In genomic region chr5:116409591-116410296, GRCh38 we compare ENCODE assay signal across 22 cellular contexts.
DNase-seq lines count a peak whose midpoint lies in the region; ATAC-seq and TF ChIP-seq lines count a peak whose summit lies in the region.
"Had no signal": no experiment of that assay in that cellular context is flagged by ENCODE, and none has a peak within 500 bp of the region (broad histone marks: within the 10 kb centered on the region; RNA-seq: fewer than 3 reads in every experiment).

No MANE protein-coding gene starts in this region.

- H3K4me1 ChIP-seq in Peyer's patch = no peaks in the 10 kb centered on the region
- H3K4me1 ChIP-seq: BLaER1 treated with 17β-estradiol and CSF1 and Interleukin-3, amounts not matched to agents 10 nM and 100 nM; HAP-1; SJSA1 had no signal

- H3K27me3 ChIP-seq in Peyer's patch = no peaks in the 10 kb centered on the region
- H3K27me3 ChIP-seq: BLaER1 treated with 17β-estradiol and CSF1 and Interleukin-3, amounts not matched to agents 10 nM and 100 nM; SJSA1 had no signal

- H3K27ac Mint-ChIP-seq in nephron = peak overlapping the region in 2 of 3 experiments; percentile 98
- H3K27ac Mint-ChIP-seq: CD8-positive, alpha-beta T cell; GM23338 had no signal

- peaks cover 60% of the 10 kb centered on the region for H3K4me1 Mint-ChIP-seq in nephron

- H3K36me3 Mint-ChIP-seq in nephron (ENCODE audit: low read depth) = no peaks in the 10 kb centered on the region

- H3K4me3 Mint-ChIP-seq in nephron = no peak overlapping the region
- H3K4me3 Mint-ChIP-seq: CD8-positive, alpha-beta T cell; GM23338 had no signal

- H3K9me3 ChIP-seq in Peyer's patch = no peaks in the 10 kb centered on the region
- H3K9me3 ChIP-seq: HAP-1, SJSA1 had no signal

- no peaks in the 10 kb centered on the region for H3K36me3 ChIP-seq in Peyer's patch
- H3K36me3 ChIP-seq: HAP-1, SJSA1 had no signal

- H3K27me3 Mint-ChIP-seq in nephron (ENCODE audit: low read depth) = no peaks in the 10 kb centered on the region

- no peak overlapping the region for H3K27ac ChIP-seq in Peyer's patch
- H3K27ac ChIP-seq: 22Rv1; BLaER1 treated with 17β-estradiol and CSF1 and Interleukin-3, amounts not matched to agents 10 nM and 100 nM; SJSA1 had no signal

- H3K9me3 Mint-ChIP-seq in nephron = no peaks in the 10 kb centered on the region
- H3K9me3 Mint-ChIP-seq: CD8-positive, alpha-beta T cell; GM23338 had no signal

- TF ChIP-seq CTCF in nephron (IDR thresholded peaks at IDR 0.05; ENCODE audit: unreplicated experiment in 3 of 3) (no peak), Peyer's patch (IDR thresholded peaks at IDR 0.05) (no peak)

- H3K4me3 ChIP-seq in Peyer's patch = no peak overlapping the region
- H3K4me3 ChIP-seq: BLaER1 treated with 17β-estradiol and CSF1 and Interleukin-3, amounts not matched to agents 10 nM and 100 nM; GM23338; HAP-1; SJSA1 had no signal

- TF ChIP-seq POLR2A in Peyer's patch (IDR thresholded peaks at IDR 0.05) = no peak

- no peak for ATAC-seq in GM21381 (IDR thresholded peaks at IDR 0.05; ENCODE audit: unreplicated experiment)
- ATAC-seq: CD8-positive, alpha-beta T cell; GM23338 had no signal

- peak; percentile 58 for DNase-seq in DMS 273 (lab: John Stamatoyannopoulos, UW; ENCODE audit: unreplicated experiment)
- no peak for DNase-seq in DMS 273 treated with DMSO at 0.1 percent for 48 hours (lab: John Stamatoyannopoulos, UW)
- peak; percentile 67 for DNase-seq in NCI-H1105 (lab: John Stamatoyannopoulos, UW)
- peak; percentile 89 for DNase-seq in RPMI8226
- DNase-seq in Peyer's patch = no peak
- no peak for DNase-seq in NCI-H2081 treated with DMSO at 0.1 percent for 48 hours (lab: John Stamatoyannopoulos, UW)
- DNase-seq: ACHN; CD8-positive, alpha-beta T cell; KG1; NCI-H1417 treated with DMSO at 0.1 percent for 48 hours; NCI-H187; NCI-H2107; NCI-H2227 treated with DMSO at 0.1 percent for 48 hours; NCI-H524; T-helper 1 cell had no signal

Comparison
In these comparisons a context has a peak if more than half of its experiments do, and no peak if none do; other contexts are left out.
1. DNase-seq: peak in DMS 273 (single experiment), NCI-H1105 (single experiment) and RPMI8226 (single experiment); none in DMS 273 treated with DMSO at 0.1 percent for 48 hours (single experiment), Peyer's patch (0 of 3) and NCI-H2081 treated with DMSO at 0.1 percent for 48 hours (single experiment).